1 cellular context compared by ENCODE assay signal in the genomic region with DNA sequence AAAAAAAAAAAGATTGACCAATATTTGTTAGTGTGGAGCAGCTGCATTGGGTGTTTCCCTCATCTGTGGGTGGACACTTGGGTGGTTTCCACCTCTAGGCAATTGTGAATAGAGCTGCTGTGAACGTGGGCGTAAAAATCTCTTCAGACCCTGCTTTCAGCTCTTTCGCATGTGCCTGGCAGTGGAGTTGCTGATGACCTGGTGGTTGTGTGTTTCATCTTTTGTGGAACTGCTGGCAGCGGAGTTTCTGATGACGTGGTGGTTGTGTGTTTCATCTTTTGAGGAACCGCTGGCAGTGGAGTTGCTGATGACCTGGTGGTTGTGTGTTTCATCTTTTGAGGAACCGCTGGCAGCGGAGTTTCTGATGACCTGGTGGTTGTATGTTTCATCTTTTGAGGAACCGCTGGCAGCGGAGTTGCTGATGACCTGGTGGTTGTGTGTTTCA.
TF ChIP-seq lines count a peak whose summit lies in the region.

No MANE protein-coding gene starts in this region.

TF ChIP-seq in GM12878, 131 proteins besides CTCF, POLR2A, EP300 and RAD21 (continued from another document):
- TF ChIP-seq, protein P1, sequence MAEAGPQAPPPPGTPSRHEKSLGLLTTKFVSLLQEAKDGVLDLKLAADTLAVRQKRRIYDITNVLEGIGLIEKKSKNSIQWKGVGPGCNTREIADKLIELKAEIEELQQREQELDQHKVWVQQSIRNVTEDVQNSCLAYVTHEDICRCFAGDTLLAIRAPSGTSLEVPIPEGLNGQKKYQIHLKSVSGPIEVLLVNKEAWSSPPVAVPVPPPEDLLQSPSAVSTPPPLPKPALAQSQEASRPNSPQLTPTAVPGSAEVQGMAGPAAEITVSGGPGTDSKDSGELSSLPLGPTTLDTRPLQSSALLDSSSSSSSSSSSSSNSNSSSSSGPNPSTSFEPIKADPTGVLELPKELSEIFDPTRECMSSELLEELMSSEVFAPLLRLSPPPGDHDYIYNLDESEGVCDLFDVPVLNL (IDR thresholded peaks at IDR 0.05; ENCODE audit: low read depth, low read length): no peak
- TF ChIP-seq, protein P2, sequence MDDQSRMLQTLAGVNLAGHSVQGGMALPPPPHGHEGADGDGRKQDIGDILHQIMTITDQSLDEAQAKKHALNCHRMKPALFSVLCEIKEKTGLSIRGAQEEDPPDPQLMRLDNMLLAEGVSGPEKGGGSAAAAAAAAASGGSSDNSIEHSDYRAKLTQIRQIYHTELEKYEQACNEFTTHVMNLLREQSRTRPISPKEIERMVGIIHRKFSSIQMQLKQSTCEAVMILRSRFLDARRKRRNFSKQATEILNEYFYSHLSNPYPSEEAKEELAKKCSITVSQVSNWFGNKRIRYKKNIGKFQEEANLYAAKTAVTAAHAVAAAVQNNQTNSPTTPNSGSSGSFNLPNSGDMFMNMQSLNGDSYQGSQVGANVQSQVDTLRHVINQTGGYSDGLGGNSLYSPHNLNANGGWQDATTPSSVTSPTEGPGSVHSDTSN (IDR thresholded peaks at IDR 0.05; ENCODE audit: insufficient replicate concordance, low read depth, low read length): no peak
- TF ChIP-seq TCF7 (IDR thresholded peaks at IDR 0.05; ENCODE audit: borderline replicate concordance) (peak; percentile 56; the same call in 1 of the 2 replicates), IKZF1 (conservative IDR thresholded peaks at IDR 0.05) (peak; percentile 50; the same call in 1 of the 2 replicates), LARP7 (IDR thresholded peaks at IDR 0.05) (no peak), MXI1 (IDR thresholded peaks at IDR 0.05; ENCODE audit: low read depth, low read length) (peak; percentile 22; the same call in 1 of the 2 replicates), JUNB (IDR thresholded peaks at IDR 0.05) (peak; percentile 37), CHD4 (IDR thresholded peaks at IDR 0.05) (no peak), MYC (IDR thresholded peaks at IDR 0.05; ENCODE audit: insufficient read depth, insufficient read length, insufficient replicate concordance, low read length, severe bottlenecking) (no peak), MTA3 (IDR thresholded peaks at IDR 0.05; ENCODE audit: borderline replicate concordance, low read length) (peak; percentile 59; the same call in 1 of the 2 replicates), STAT1 (conservative IDR thresholded peaks at IDR 0.05) (no peak), NR2C2 (IDR thresholded peaks at IDR 0.05; ENCODE audit: borderline replicate concordance, control insufficient read depth, insufficient read length, low read depth) (no peak), SREBF2 (IDR thresholded peaks at IDR 0.05; ENCODE audit: low read length) (no peak), IRF4 (IDR thresholded peaks at IDR 0.05; ENCODE audit: low read depth, low read length) (0 out of 2 replicates have a peak, but pooled peaks have one; percentile 34), ATF7 (IDR thresholded peaks at IDR 0.05; ENCODE audit: low read depth) (peak; percentile 94), PAX8 (IDR thresholded peaks at IDR 0.05) (no peak), YBX1 (IDR thresholded peaks at IDR 0.05) (no peak), SMAD1 (IDR thresholded peaks at IDR 0.05; ENCODE audit: low read depth, partially characterized antibody) (no peak), ZNF217 (IDR thresholded peaks at IDR 0.05) (no peak), ZNF622 (IDR thresholded peaks at IDR 0.05) (no peak), RAD51 (IDR thresholded peaks at IDR 0.05) (no peak), ZNF384 (IDR thresholded peaks at IDR 0.05; ENCODE audit: borderline replicate concordance, low read depth, low read length) (peak; percentile 80), BHLHE40 (IDR thresholded peaks at IDR 0.05; ENCODE audit: borderline replicate concordance in 1 of 2, low read depth in 2 of 2, low read length in 1 of 2) (peak; percentile 92 to 96), KLF5 (IDR thresholded peaks at IDR 0.05; ENCODE audit: partially characterized antibody) (no peak), WRNIP1 (IDR thresholded peaks at IDR 0.05; ENCODE audit: borderline replicate concordance, low read depth, low read length) (no peak), BACH1 (IDR thresholded peaks at IDR 0.05; ENCODE audit: borderline replicate concordance) (no peak), RELA (IDR thresholded peaks at IDR 0.05; ENCODE audit: borderline replicate concordance, partially characterized antibody) (peak; percentile 76), NBN (IDR thresholded peaks at IDR 0.05) (peak; percentile 97)
- TF ChIP-seq, protein P3, sequence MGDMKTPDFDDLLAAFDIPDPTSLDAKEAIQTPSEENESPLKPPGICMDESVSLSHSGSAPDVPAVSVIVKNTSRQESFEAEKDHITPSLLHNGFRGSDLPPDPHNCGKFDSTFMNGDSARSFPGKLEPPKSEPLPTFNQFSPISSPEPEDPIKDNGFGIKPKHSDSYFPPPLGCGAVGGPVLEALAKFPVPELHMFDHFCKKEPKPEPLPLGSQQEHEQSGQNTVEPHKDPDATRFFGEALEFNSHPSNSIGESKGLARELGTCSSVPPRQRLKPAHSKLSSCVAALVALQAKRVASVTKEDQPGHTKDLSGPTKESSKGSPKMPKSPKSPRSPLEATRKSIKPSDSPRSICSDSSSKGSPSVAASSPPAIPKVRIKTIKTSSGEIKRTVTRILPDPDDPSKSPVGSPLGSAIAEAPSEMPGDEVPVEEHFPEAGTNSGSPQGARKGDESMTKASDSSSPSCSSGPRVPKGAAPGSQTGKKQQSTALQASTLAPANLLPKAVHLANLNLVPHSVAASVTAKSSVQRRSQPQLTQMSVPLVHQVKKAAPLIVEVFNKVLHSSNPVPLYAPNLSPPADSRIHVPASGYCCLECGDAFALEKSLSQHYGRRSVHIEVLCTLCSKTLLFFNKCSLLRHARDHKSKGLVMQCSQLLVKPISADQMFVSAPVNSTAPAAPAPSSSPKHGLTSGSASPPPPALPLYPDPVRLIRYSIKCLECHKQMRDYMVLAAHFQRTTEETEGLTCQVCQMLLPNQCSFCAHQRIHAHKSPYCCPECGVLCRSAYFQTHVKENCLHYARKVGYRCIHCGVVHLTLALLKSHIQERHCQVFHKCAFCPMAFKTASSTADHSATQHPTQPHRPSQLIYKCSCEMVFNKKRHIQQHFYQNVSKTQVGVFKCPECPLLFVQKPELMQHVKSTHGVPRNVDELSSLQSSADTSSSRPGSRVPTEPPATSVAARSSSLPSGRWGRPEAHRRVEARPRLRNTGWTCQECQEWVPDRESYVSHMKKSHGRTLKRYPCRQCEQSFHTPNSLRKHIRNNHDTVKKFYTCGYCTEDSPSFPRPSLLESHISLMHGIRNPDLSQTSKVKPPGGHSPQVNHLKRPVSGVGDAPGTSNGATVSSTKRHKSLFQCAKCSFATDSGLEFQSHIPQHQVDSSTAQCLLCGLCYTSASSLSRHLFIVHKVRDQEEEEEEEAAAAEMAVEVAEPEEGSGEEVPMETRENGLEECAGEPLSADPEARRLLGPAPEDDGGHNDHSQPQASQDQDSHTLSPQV (IDR thresholded peaks at IDR 0.05): no peak
- TF ChIP-seq, protein P4, sequence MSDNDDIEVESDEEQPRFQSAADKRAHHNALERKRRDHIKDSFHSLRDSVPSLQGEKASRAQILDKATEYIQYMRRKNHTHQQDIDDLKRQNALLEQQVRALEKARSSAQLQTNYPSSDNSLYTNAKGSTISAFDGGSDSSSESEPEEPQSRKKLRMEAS (IDR thresholded peaks at IDR 0.05; ENCODE audit: low read depth, low read length): no peak; the same call in 1 of the 2 replicates
